Comparison of ENCODE assay signal across 8 cellular contexts in the genomic region with DNA sequence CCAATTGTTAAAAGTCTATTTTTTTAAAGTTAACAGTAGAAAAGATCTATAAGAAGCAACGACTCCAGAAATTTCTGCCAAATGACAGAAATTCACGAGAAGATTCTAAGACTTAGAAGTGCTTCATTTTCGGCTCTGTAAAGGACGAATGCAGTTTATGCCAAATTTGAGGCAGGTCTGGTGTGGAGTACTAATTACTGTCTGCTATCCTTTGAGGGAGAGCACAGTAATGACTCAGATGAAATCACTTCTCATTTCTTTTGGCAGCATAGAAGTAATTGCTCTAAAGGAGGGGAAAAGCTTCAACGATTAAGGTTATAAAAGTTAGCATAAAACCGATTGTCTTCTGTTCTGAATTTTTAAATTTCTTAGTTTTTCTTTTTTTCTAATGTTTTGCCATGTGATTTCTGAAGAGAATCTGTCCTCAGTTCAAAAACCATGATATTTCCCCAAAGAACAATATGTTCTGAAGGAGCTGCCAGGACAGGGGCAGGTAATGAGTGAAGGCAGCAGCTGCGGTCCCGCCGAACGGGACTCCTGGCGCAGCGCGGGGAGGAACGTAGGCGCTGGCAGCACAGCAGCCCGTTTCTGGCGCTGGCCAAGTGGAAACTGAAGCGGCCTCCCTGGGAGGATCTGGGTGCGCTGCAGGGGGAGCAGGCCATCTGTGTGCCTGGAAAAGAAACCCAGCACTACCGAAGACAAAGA. TPM values are rescaled to one million over a fixed set of nuclear protein-coding genes. Genes with fewer than 3 reads are reported as not detected.
DNase-seq lines count a peak whose midpoint lies in the region; ATAC-seq and TF ChIP-seq lines count a peak whose summit lies in the region.

No MANE protein-coding gene starts in this region.

- H3K4me1 ChIP-seq in mesendoderm (ENCODE audit: control insufficient read depth, low read depth, low read length) = peaks cover 4% of the 10 kb centered on the region

- no peaks in the 10 kb centered on the region for H3K9me3 Mint-ChIP-seq in chondrocyte (ENCODE audit: low read depth)

- peak overlapping the region; percentile 68 for H3K4me3 Mint-ChIP-seq in chondrocyte (ENCODE audit: unreplicated experiment)

- DNase-seq in Ammon's horn (ENCODE audit: low spot score) (peak; percentile 54), NCI-H2227 treated with DMSO at 0.1 percent for 48 hours (lab: John Stamatoyannopoulos, UW) (peak; percentile 77), chondrocyte (ENCODE audit: low spot score) (no peak), mesendoderm (peak; percentile 36), T-helper 9 cell (no peak), KG1 (lab: John Stamatoyannopoulos, UW) (no peak)

- H3K79me1 ChIP-seq in mesendoderm (ENCODE audit: low read length) = no peaks in the 10 kb centered on the region

- ATAC-seq in HG02970 (IDR thresholded peaks at IDR 0.05; ENCODE audit: low FRiP score, unreplicated experiment) (no peak), GM21526 (IDR thresholded peaks at IDR 0.05; ENCODE audit: low FRiP score, unreplicated experiment) (no peak)

- peak overlapping the region; percentile 14 for H3K9ac ChIP-seq in mesendoderm (ENCODE audit: low read length)

- H3K56ac ChIP-seq in mesendoderm (ENCODE audit: low read length) = no peak overlapping the region

- no peak overlapping the region for H2BK15ac ChIP-seq in mesendoderm (replicated peaks; ENCODE audit: low read depth)

- H3K79me2 ChIP-seq in mesendoderm (ENCODE audit: control insufficient read depth, insufficient read depth, low read length) = no peaks in the 10 kb centered on the region

- H3K36me3 Mint-ChIP-seq in chondrocyte (ENCODE audit: low read depth) = no peaks in the 10 kb centered on the region

- no peak overlapping the region for H3K18ac ChIP-seq in mesendoderm (ENCODE audit: low read length)

- no peak for TF ChIP-seq CTCF in chondrocyte (IDR thresholded peaks at IDR 0.05)

- no peak overlapping the region for H2AK5ac ChIP-seq in mesendoderm (ENCODE audit: low read length)

- H3K4ac ChIP-seq in mesendoderm (ENCODE audit: low read depth, low read length) = no peak overlapping the region

- no peak overlapping the region for H2BK5ac ChIP-seq in mesendoderm (ENCODE audit: low read length)

- no peak overlapping the region for H4K5ac ChIP-seq in mesendoderm (ENCODE audit: low read length)

- no peak overlapping the region for H3K27ac ChIP-seq in mesendoderm (ENCODE audit: low read depth, low read length)

- H3K27me3 ChIP-seq in mesendoderm (ENCODE audit: insufficient read depth, low read length, poor library complexity) = no peaks in the 10 kb centered on the region

- H3K36me3 ChIP-seq in mesendoderm (ENCODE audit: control insufficient read depth, insufficient read depth, low read length) = no peaks in the 10 kb centered on the region

- H2BK120ac ChIP-seq in mesendoderm (ENCODE audit: low read depth, low read length) = no peak overlapping the region

- H3K27ac Mint-ChIP-seq in chondrocyte (ENCODE audit: unreplicated experiment) = no peak overlapping the region

- peak overlapping the region; percentile 12 for H3K4me2 ChIP-seq in mesendoderm (ENCODE audit: low read length)

- peaks cover 18% of the 10 kb centered on the region for H3K27me3 Mint-ChIP-seq in chondrocyte (ENCODE audit: low read depth)

- H3K4me1 Mint-ChIP-seq in chondrocyte (ENCODE audit: low read depth) = peaks cover 5% of the 10 kb centered on the region

- no peak overlapping the region for H3K23ac ChIP-seq in mesendoderm (ENCODE audit: low read length)

- WGBS in mesendoderm (ENCODE audit: extremely low coverage, insufficient coverage, low lambda C conversion rate) = no CpG with 5 or more reads among the region's 20 CpGs

- no peak overlapping the region for H4K8ac ChIP-seq in mesendoderm (ENCODE audit: low read depth, low read length)

- H3K4me3 ChIP-seq in mesendoderm (ENCODE audit: low read length) = no peak overlapping the region

RNA-seq across cellular contexts. Expression of a gene that starts 11.5 kb away (rescaled TPM):
- total RNA-seq in chondrocyte = not detected in 3 replicates
- not detected for polyA plus RNA-seq in mesendoderm (2013, experiment 1 of 2)
- not detected for polyA plus RNA-seq in mesendoderm (2013, experiment 2 of 2)

RNA-seq across cellular contexts. Expression of a gene that starts 22.4 kb away (rescaled TPM):
- 2.8 to 5.2 TPM (median 4.1 TPM) in 3 replicates for total RNA-seq in chondrocyte
- 37.0 TPM for polyA plus RNA-seq in mesendoderm (2013, experiment 1 of 2)
- polyA plus RNA-seq in mesendoderm (2013, experiment 2 of 2) = 35.9 TPM

Comparison
In these comparisons a context has a peak if more than half of its experiments do, and no peak if none do; other contexts are left out.
1. DNase-seq: peak in Ammon's horn (single experiment), NCI-H2227 treated with DMSO at 0.1 percent for 48 hours (single experiment) and mesendoderm (single experiment); none in chondrocyte (single experiment), T-helper 9 cell (single experiment) and KG1 (single experiment).